In genomic region chrY:19567908-19568307, GRCh38 we compare ENCODE assay signal across 10 cellular contexts.
A peak's percentile ranks its signal among the peaks of the same experiment; 100 is the strongest.
DNase-seq lines count a peak whose midpoint lies in the region; TF ChIP-seq lines count a peak whose summit lies in the region.
"Had no signal": no experiment of that assay in that cellular context is flagged by ENCODE, and none has a peak within 500 bp of the region (broad histone marks: within the 10 kb centered on the region; RNA-seq: fewer than 3 reads in every experiment).

No MANE protein-coding gene starts in this region.

- CTCF ChIA-PET in Calu3 (lab: Charles Lee): no interaction called here

- no peak overlapping the region for H3K4me3 Mint-ChIP-seq in Calu3 (ENCODE audit: low read depth, unreplicated experiment)

- H3K9me3 ChIP-seq in KOPT-K1 (ENCODE audit: insufficient read depth, low read length, poor library complexity, severe bottlenecking): no peaks in the 10 kb centered on the region
- no peaks in the 10 kb centered on the region for H3K9me3 ChIP-seq in endocrine pancreas (ENCODE audit: control insufficient read depth, low read length)
- H3K9me3 ChIP-seq in trophoblast cell (ENCODE audit: insufficient read depth, low read depth, low read length): no peaks in the 10 kb centered on the region

- no peaks in the 10 kb centered on the region for H3K9me3 Mint-ChIP-seq in Calu3 (ENCODE audit: low read depth, unreplicated experiment)

- intact Hi-C loops in Calu3 (cut with micrococcal nuclease; ENCODE audit: unreplicated experiment): no loop called here

- peak; percentile 58 for DNase-seq in SKM-1 treated with dmso at 0.1 percent for 144 hours (lab: John Stamatoyannopoulos, UW; ENCODE audit: unreplicated experiment)
- DNase-seq in SKM-1 (lab: John Stamatoyannopoulos, UW; ENCODE audit: unreplicated experiment): no peak
- DNase-seq in trophoblast cell: peak in 1 of 2 donors; percentile 0
- DNase-seq in Calu3: no peak
- DNase-seq in NCI-H1436 treated with DMSO at 0.1 percent for 48 hours (lab: John Stamatoyannopoulos, UW): no peak
- no peak for DNase-seq in foreskin melanocyte
- DNase-seq: activated gamma-delta T cell treated with Interleukin-2 at 50 U/mL for 16 hours had no signal

- H3K4me1 ChIP-seq in endocrine pancreas (ENCODE audit: control insufficient read depth, insufficient read depth, low read length): peaks cover 8% of the 10 kb centered on the region
- H3K4me1 ChIP-seq in trophoblast cell (ENCODE audit: control insufficient read depth in 1 of 2, insufficient read depth in 2 of 2, low read length in 2 of 2): no peaks in the 10 kb centered on the region

- no peak overlapping the region for H4K12ac ChIP-seq in trophoblast cell (ENCODE audit: low read depth, low read length)

- peaks cover 5% of the 10 kb centered on the region for H3K79me1 ChIP-seq in trophoblast cell (ENCODE audit: low read length)

- no peak overlapping the region for H2AK5ac ChIP-seq in trophoblast cell (ENCODE audit: low read length)

- no peak overlapping the region for H3K18ac ChIP-seq in trophoblast cell (ENCODE audit: low read length)

- no peaks in the 10 kb centered on the region for H3K4me1 Mint-ChIP-seq in Calu3 (ENCODE audit: low read depth, unreplicated experiment)

- no TSS peak for BruUV-seq in Calu3 (replicated peaks; lab: Mats Ljungman, UMichigan)

- no peaks in the 10 kb centered on the region for H3K27me3 Mint-ChIP-seq in Calu3 (ENCODE audit: unreplicated experiment)

- no peak overlapping the region for H3K4ac ChIP-seq in trophoblast cell (ENCODE audit: low read depth, low read length)

- H3K4me2 ChIP-seq in trophoblast cell (ENCODE audit: low read length): peak overlapping the region; percentile 91

- no peak overlapping the region for H3K14ac ChIP-seq in trophoblast cell (ENCODE audit: low read length)

- H2AFZ ChIP-seq in trophoblast cell (ENCODE audit: insufficient read depth, low read length, poor library complexity): no peak overlapping the region

- H2BK12ac ChIP-seq in trophoblast cell (ENCODE audit: low read length): no peak overlapping the region

- H3K9ac ChIP-seq in endocrine pancreas (ENCODE audit: control insufficient read depth, insufficient read depth, low read length) (peak overlapping the region; percentile 60), trophoblast cell (ENCODE audit: low read length) (no peak overlapping the region)

- H3K27ac ChIP-seq in KOPT-K1 (ENCODE audit: low read depth, low read length, poor library complexity, severe bottlenecking): peak overlapping the region; percentile 95
- peak overlapping the region; percentile 27 for H3K27ac ChIP-seq in trophoblast cell (ENCODE audit: low read depth, low read length)
- H3K27ac ChIP-seq: RWPE1 had no signal

- no peak overlapping the region for H4K8ac ChIP-seq in trophoblast cell (ENCODE audit: low read depth, low read length)

- no peak overlapping the region for H4K91ac ChIP-seq in trophoblast cell (ENCODE audit: low read depth, low read length)

- H3K23ac ChIP-seq in trophoblast cell (ENCODE audit: low read length): no peak overlapping the region

- H3K4me3 ChIP-seq in endocrine pancreas (ENCODE audit: control insufficient read depth, insufficient read depth, low read length) (peak overlapping the region; percentile 92), trophoblast cell (ENCODE audit: low read depth, low read length) (peak overlapping the region; percentile 87)

- H3K27ac Mint-ChIP-seq in Calu3 (ENCODE audit: unreplicated experiment): no peak overlapping the region

- no peaks in the 10 kb centered on the region for H3K36me3 Mint-ChIP-seq in Calu3 (ENCODE audit: insufficient read depth, unreplicated experiment)

- WGBS in trophoblast cell (ENCODE audit: extremely low coverage, insufficient coverage, insufficient read length): no CpG with 5 or more reads among the region's 15 CpGs

- no peak overlapping the region for H2BK5ac ChIP-seq in trophoblast cell (ENCODE audit: low read depth, low read length, poor library complexity)

- TF ChIP-seq CTCF in Calu3 (IDR thresholded peaks at IDR 0.05; ENCODE audit: unreplicated experiment): no peak

- no peak overlapping the region for H2BK120ac ChIP-seq in trophoblast cell (ENCODE audit: insufficient read depth, low read length, poor library complexity)

- H3K27me3 ChIP-seq in endocrine pancreas (ENCODE audit: control insufficient read depth, insufficient read depth, low read length): no peaks in the 10 kb centered on the region
- no peaks in the 10 kb centered on the region for H3K27me3 ChIP-seq in trophoblast cell (ENCODE audit: insufficient read depth, low read length)

- H3K79me2 ChIP-seq in trophoblast cell (ENCODE audit: control insufficient read depth, insufficient read depth, low read length, poor library complexity): no peaks in the 10 kb centered on the region

- H3K36me3 ChIP-seq in KOPT-K1 (ENCODE audit: insufficient read depth, low read length) (peaks cover 10% of the 10 kb centered on the region), endocrine pancreas (ENCODE audit: control insufficient read depth, insufficient read depth, low read length) (no peaks in the 10 kb centered on the region), trophoblast cell (ENCODE audit: control insufficient read depth in 1 of 2, insufficient read depth in 2 of 2, low read length in 2 of 2) (no peaks in the 10 kb centered on the region)
